Comparison of ENCODE assay signal across 1 cellular context in genomic region chr19:47057328-47057727, GRCh38.
TF ChIP-seq lines count a peak whose summit lies in the region.

No MANE protein-coding gene starts in this region.

TF ChIP-seq in IMR-90, 13 proteins besides CTCF, POLR2A, EP300 and RAD21:
- TF ChIP-seq USF2 (IDR thresholded peaks at IDR 0.05; ENCODE audit: low read depth, low read length) (no peak), CEBPB (IDR thresholded peaks at IDR 0.05; ENCODE audit: low read depth, low read length) (no peak), RCOR1 (IDR thresholded peaks at IDR 0.05; ENCODE audit: insufficient replicate concordance, low read length) (no peak), SMC3 (IDR thresholded peaks at IDR 0.05; ENCODE audit: low read depth, low read length) (no peak), MAFK (IDR thresholded peaks at IDR 0.05; ENCODE audit: low read depth, low read length) (no peak), CHD1 (IDR thresholded peaks at IDR 0.05; ENCODE audit: low read depth, low read length) (no peak), ELK1 (IDR thresholded peaks at IDR 0.05; ENCODE audit: borderline replicate concordance, low read depth, low read length) (no peak), MAZ (IDR thresholded peaks at IDR 0.05; ENCODE audit: borderline replicate concordance, low read depth, low read length) (no peak), NFE2L2 (IDR thresholded peaks at IDR 0.05; ENCODE audit: low read depth, low read length) (no peak), FOS (IDR thresholded peaks at IDR 0.05; ENCODE audit: low read depth, low read length) (no peak), BHLHE40 (IDR thresholded peaks at IDR 0.05; ENCODE audit: low read depth, low read length) (no peak), RFX5 (IDR thresholded peaks at IDR 0.05; ENCODE audit: low read depth, low read length) (no peak)
